In the genomic region with DNA sequence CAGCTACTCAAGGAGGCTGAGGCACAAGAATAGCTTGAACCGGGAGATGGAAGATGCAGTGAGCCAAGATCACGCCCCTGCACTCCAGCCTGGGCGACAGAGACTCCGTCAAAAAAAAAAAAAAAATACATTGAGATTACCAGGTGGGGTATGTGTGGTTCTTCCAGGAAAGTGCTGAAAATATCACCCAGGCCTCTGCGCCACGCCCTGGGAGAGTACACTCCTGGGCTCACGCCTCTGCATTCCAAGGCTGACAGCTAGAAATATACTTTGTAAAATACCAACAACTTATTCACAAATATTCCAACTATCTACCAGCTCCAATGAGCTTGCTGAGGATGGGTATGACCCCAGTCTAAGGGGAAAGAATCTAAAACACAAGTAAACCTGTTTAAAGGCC, we compare ENCODE assay signal across 22 cellular contexts. TPM values are rescaled to one million over a fixed set of nuclear protein-coding genes. Genes with fewer than 3 reads are reported as not detected.
"Had no signal": no experiment of that assay in that cellular context is flagged by ENCODE, and none has a peak within 500 bp of the region (broad histone marks: within the 10 kb centered on the region; RNA-seq: fewer than 3 reads in every experiment).

No MANE protein-coding gene starts in this region.

- H3K27ac Mint-ChIP-seq: activated CD4-positive, alpha-beta memory T cell treated with anti-CD3 and anti-CD28 coated beads, Interleukin-2, amount 10 ng/mL, durations not matched to agents 7 days and 5 days; activated CD4-positive, alpha-beta T cell treated with anti-CD3 and anti-CD28 coated beads, Interleukin-2, amount 10 ng/mL, durations not matched to agents 24 days and 14 days; activated naive CD4-positive, alpha-beta T cell treated with anti-CD3 and anti-CD28 coated beads, Interleukin-2, amount 10 ng/mL, durations not matched to agents 7 days and 5 days; stimulated activated memory B cell treated with anti-CD40 and anti-IgM and Interleukin-4, amounts not matched to agents 10 μg/mL and 1 μg/mL and 100 μg/mL, for 72 hours; T-cell; T-helper 2 cell treated with Interferon-gamma antibody and Interleukin-4, amounts not matched to agents 5 μg/mL and 100 μg/mL, for 36 hours had no signal

- FAIRE-seq: kidney had no signal

- H3K4me2 ChIP-seq: smooth muscle cell had no signal

- H3K27me3 Mint-ChIP-seq: naive B cell had no signal

- H3K36me3 Mint-ChIP-seq: activated naive CD4-positive, alpha-beta T cell treated with anti-CD3 and anti-CD28 coated beads, Interleukin-2, amount 10 ng/mL, durations not matched to agents 7 days and 5 days; naive B cell; stimulated activated memory B cell treated with anti-CD40 and anti-IgM and Interleukin-4, amounts not matched to agents 10 μg/mL and 1 μg/mL and 100 μg/mL, for 72 hours; T-cell had no signal

- H3K4me1 ChIP-seq: right lobe of liver had no signal

- H3K9me3 Mint-ChIP-seq: activated CD4-positive, alpha-beta memory T cell treated with anti-CD3 and anti-CD28 coated beads, Interleukin-2, amount 10 ng/mL, durations not matched to agents 7 days and 5 days; activated CD4-positive, alpha-beta T cell treated with anti-CD3 and anti-CD28 coated beads, Interleukin-2, amount 10 ng/mL, durations not matched to agents 24 days and 14 days; activated naive CD4-positive, alpha-beta T cell treated with anti-CD3 and anti-CD28 coated beads, Interleukin-2, amount 10 ng/mL, durations not matched to agents 7 days and 5 days; stimulated activated memory B cell treated with anti-CD40 and anti-IgM and Interleukin-4, amounts not matched to agents 10 μg/mL and 1 μg/mL and 100 μg/mL, for 72 hours; T-cell; T-helper 2 cell treated with Interferon-gamma antibody and Interleukin-4, amounts not matched to agents 5 μg/mL and 100 μg/mL, for 36 hours had no signal

- H3K4me3 ChIP-seq: body of pancreas, right lobe of liver, smooth muscle cell, transverse colon had no signal

- H3K27me3 ChIP-seq: body of pancreas, right lobe of liver, transverse colon had no signal

- DNase-seq: activated CD4-positive, alpha-beta memory T cell treated with anti-CD3 and anti-CD28 coated beads, Interleukin-2, amount 10 ng/mL, durations not matched to agents 7 days and 5 days; activated CD4-positive, alpha-beta T cell treated with anti-CD3 and anti-CD28 coated beads, Interleukin-2, amount 10 ng/mL, durations not matched to agents 24 days and 14 days; activated effector memory CD4-positive, alpha-beta T cell treated with anti-CD3 and anti-CD28 coated beads, Interleukin-2, amount 50 U/mL, for 16 hours; activated naive CD4-positive, alpha-beta T cell treated with anti-CD3 and anti-CD28 coated beads, Interleukin-2, amount 10 ng/mL, durations not matched to agents 7 days and 5 days; activated T-cell treated with anti-CD3 and anti-CD28 coated beads for 4 hours; body of pancreas; dermis blood vessel endothelial cell; effector memory CD4-positive, alpha-beta T cell; foreskin keratinocyte; naive B cell; occipital lobe; stimulated activated CD4-positive, alpha-beta T cell treated with anti-CD3 and anti-CD28 coated beads, Interleukin-15, amount 100 ng/mL, for 24 hours; T-cell; transverse colon had no signal

- H3K27ac ChIP-seq: body of pancreas, foreskin keratinocyte, right lobe of liver, transverse colon, VCaP had no signal

- ATAC-seq: activated CD4-positive, CD25-positive, alpha-beta regulatory T cell treated with anti-CD3 and anti-CD28 coated beads, Interleukin-2, amount 50 U/mL, for 24 hours; body of pancreas; foreskin keratinocyte; left lobe of liver; right lobe of liver; stimulated activated memory B cell treated with anti-CD40 and anti-IgM and Interleukin-4, amounts not matched to agents 10 μg/mL and 1 μg/mL and 100 μg/mL, for 72 hours; T-cell had no signal

- H3K4me3 Mint-ChIP-seq: activated CD4-positive, alpha-beta memory T cell treated with anti-CD3 and anti-CD28 coated beads, Interleukin-2, amount 10 ng/mL, durations not matched to agents 7 days and 5 days; activated CD4-positive, alpha-beta T cell treated with anti-CD3 and anti-CD28 coated beads, Interleukin-2, amount 10 ng/mL, durations not matched to agents 24 days and 14 days; activated naive CD4-positive, alpha-beta T cell treated with anti-CD3 and anti-CD28 coated beads, Interleukin-2, amount 10 ng/mL, durations not matched to agents 7 days and 5 days; stimulated activated memory B cell treated with anti-CD40 and anti-IgM and Interleukin-4, amounts not matched to agents 10 μg/mL and 1 μg/mL and 100 μg/mL, for 72 hours; T-cell; T-helper 2 cell treated with Interferon-gamma antibody and Interleukin-4, amounts not matched to agents 5 μg/mL and 100 μg/mL, for 36 hours had no signal

- H3K9me3 ChIP-seq: body of pancreas, right lobe of liver, transverse colon had no signal

- H3K4me1 Mint-ChIP-seq: activated CD4-positive, alpha-beta memory T cell treated with anti-CD3 and anti-CD28 coated beads, Interleukin-2, amount 10 ng/mL, durations not matched to agents 7 days and 5 days; activated CD4-positive, alpha-beta T cell treated with anti-CD3 and anti-CD28 coated beads, Interleukin-2, amount 10 ng/mL, durations not matched to agents 24 days and 14 days; activated naive CD4-positive, alpha-beta T cell treated with anti-CD3 and anti-CD28 coated beads, Interleukin-2, amount 10 ng/mL, durations not matched to agents 7 days and 5 days; naive B cell; stimulated activated memory B cell treated with anti-CD40 and anti-IgM and Interleukin-4, amounts not matched to agents 10 μg/mL and 1 μg/mL and 100 μg/mL, for 72 hours; T-cell had no signal

- H3K36me3 ChIP-seq: right lobe of liver, transverse colon had no signal

RNA-seq across cellular contexts. Expression of gene B3GNT7, which starts 21.7 kb away (rescaled TPM):
- total RNA-seq: activated CD4-positive, alpha-beta T cell treated with anti-CD3 and anti-CD28 coated beads, Interleukin-2, amount 10 ng/mL, durations not matched to agents 24 days and 14 days had no signal
